ENCODE assay signal across 27 cellular contexts in genomic region chr5:62046191-62046590, GRCh38.
"Had no signal": no experiment of that assay in that cellular context is flagged by ENCODE, and none has a peak within 500 bp of the region (broad histone marks: within the 10 kb centered on the region; RNA-seq: fewer than 3 reads in every experiment).

No MANE protein-coding gene starts in this region.

- FAIRE-seq: colon, endometrium, frontal cortex had no signal

- H3K4me3 ChIP-seq: colonic mucosa, coronary artery, dorsolateral prefrontal cortex, esophagus muscularis mucosa, esophagus squamous epithelium, gastrocnemius medialis, gastroesophageal sphincter, heart left ventricle, heart right ventricle, hepatocyte had no signal

- H3K4me2 ChIP-seq: hepatocyte had no signal

- H3K4me1 ChIP-seq: colonic mucosa, esophagus muscularis mucosa, esophagus squamous epithelium, foreskin keratinocyte, gastrocnemius medialis, gastroesophageal sphincter, heart left ventricle, heart right ventricle had no signal

- H3K36me3 ChIP-seq: colonic mucosa, esophagus muscularis mucosa, esophagus squamous epithelium, gastrocnemius medialis, gastroesophageal sphincter, heart left ventricle, heart right ventricle had no signal

- H2AFZ ChIP-seq: hepatocyte had no signal

- H3K79me2 ChIP-seq: hepatocyte had no signal

- H3K27me3 ChIP-seq: colonic mucosa, dorsolateral prefrontal cortex, esophagus muscularis mucosa, esophagus squamous epithelium, foreskin keratinocyte, gastrocnemius medialis, gastroesophageal sphincter had no signal

- H3K27ac ChIP-seq: colonic mucosa, coronary artery, dorsolateral prefrontal cortex, epithelial cell of prostate, esophagus muscularis mucosa, esophagus squamous epithelium, foreskin keratinocyte, gastrocnemius medialis, gastroesophageal sphincter, heart left ventricle, heart right ventricle, hepatocyte had no signal

- DNase-seq: colonic mucosa; cortex of kidney; dermis blood vessel endothelial cell; dorsolateral prefrontal cortex; effector CD4-positive, alpha-beta T cell; effector CD8-positive, alpha-beta T cell; effector memory CD4-positive, alpha-beta T cell; effector memory CD8-positive, alpha-beta T cell; endodermal cell; erythroblast; esophagus squamous epithelium; foreskin fibroblast; foreskin keratinocyte; foreskin melanocyte; gastrocnemius medialis; glutamatergic neuron; head of caudate nucleus; heart left ventricle; heart right ventricle had no signal

- H3K9me3 ChIP-seq: colonic mucosa, esophagus muscularis mucosa, esophagus squamous epithelium, gastrocnemius medialis had no signal

- ATAC-seq: effector memory CD8-positive, alpha-beta T cell; foreskin keratinocyte; gastrocnemius medialis; gastroesophageal sphincter; heart left ventricle; heart right ventricle had no signal
